ENCODE assay signal across 34 cellular contexts in genomic region chr9:119991797-119992196, GRCh38.
"Had no signal": no experiment of that assay in that cellular context is flagged by ENCODE, and none has a peak within 500 bp of the region (broad histone marks: within the 10 kb centered on the region; RNA-seq: fewer than 3 reads in every experiment).

No MANE protein-coding gene starts in this region.

- DNase-seq: Karpas-422, Kasumi-1, KG1, MG63, MM.1S, MV-4-11, NCI-H1048, NCI-H1092, NCI-H1092 treated with DMSO at 0.1 percent for 48 hours, NCI-H1105, NCI-H1105 treated with DMSO at 0.1 percent for 48 hours, NCI-H1417, NCI-H1417 treated with DMSO at 0.1 percent for 48 hours, NCI-H1436, NCI-H1436 treated with DMSO at 0.1 percent for 48 hours, NCI-H146, NCI-H1694, NCI-H1694 treated with DMSO at 0.1 percent for 48 hours, NCI-H187, NCI-H187 treated with DMSO at 0.1 percent for 48 hours, NCI-H1930, NCI-H2029, NCI-H2029 treated with DMSO at 0.1 percent for 48 hours, NCI-H2081, NCI-H2081 treated with DMSO at 0.1 percent for 48 hours, NCI-H2107, NCI-H2171, NCI-H2171 treated with DMSO at 0.1 percent for 48 hours, NCI-H2227 treated with DMSO at 0.1 percent for 48 hours, NCI-H226, NCI-H345, NCI-H446, NCI-H446 treated with DMSO at 0.1 percent for 48 hours had no signal

- H3K9ac ChIP-seq: KMS-11 had no signal

- H3K4me2 ChIP-seq: KMS-11 had no signal

- H3K27me3 ChIP-seq: MG63 had no signal

- H3K27ac ChIP-seq: KMS-11 had no signal

- H3K9me3 ChIP-seq: MG63 had no signal

- H3K4me3 ChIP-seq: MG63 had no signal

- H3K36me3 ChIP-seq: MG63 had no signal
